ENCODE assay signal across 36 cellular contexts in the genomic region with DNA sequence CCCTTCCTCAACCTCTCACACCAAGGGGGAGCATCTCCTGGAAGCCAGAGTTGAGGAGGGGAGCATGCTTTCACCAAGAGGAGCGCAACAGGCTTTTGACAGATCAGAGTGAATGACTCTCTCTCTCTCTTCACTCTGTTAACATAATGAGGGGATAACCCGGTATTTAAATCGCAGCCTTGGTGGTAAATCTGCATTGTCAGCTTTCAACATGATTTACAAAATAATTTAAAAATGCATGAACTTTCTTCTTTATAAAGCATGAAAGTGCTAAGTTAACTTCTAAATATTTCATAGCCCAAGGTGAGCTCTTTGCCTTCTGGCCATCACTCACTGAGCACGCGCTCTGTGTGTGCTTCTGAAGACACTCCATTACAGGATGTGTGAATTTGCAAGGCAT.
"Had no signal": no experiment of that assay in that cellular context is flagged by ENCODE, and none has a peak within 500 bp of the region (broad histone marks: within the 10 kb centered on the region; RNA-seq: fewer than 3 reads in every experiment).

No MANE protein-coding gene starts in this region.

- ATAC-seq: activated CD8-positive, alpha-beta T cell treated with anti-CD3 and anti-CD28 coated beads for 36 hours; activated naive CD4-positive, alpha-beta T cell treated with anti-CD3 and anti-CD28 coated beads, Interleukin-2, amount 50 U/mL, for 72 hours; activated T-cell treated with anti-CD3 and anti-CD28 coated beads, Interleukin-2, amount 50 U/mL, for 4 hours; activated T-cell treated with anti-CD3 and anti-CD28 coated beads, Interleukin-2, amount 50 U/mL, for 72 hours; activated T-helper 17 cell treated with anti-CD3 and anti-CD28 coated beads, Interleukin-2, amount 50 U/mL, for 72 hours; body of pancreas had no signal

- H3K4me1 ChIP-seq: adrenal gland, body of pancreas, breast epithelium had no signal

- H3K4me3 Mint-ChIP-seq: activated B cell treated with CpG ODN at 0.5 μM for 24 hours; activated CD4-positive, alpha-beta memory T cell treated with anti-CD3 and anti-CD28 coated beads for 36 hours; activated CD4-positive, alpha-beta T cell treated with anti-CD3 and anti-CD28 coated beads, Interleukin-2, amount 10 ng/mL, durations not matched to agents 24 days and 14 days; activated CD8-positive, alpha-beta T cell treated with anti-CD3 and anti-CD28 coated beads for 36 hours; activated naive CD4-positive, alpha-beta T cell treated with anti-CD3 and anti-CD28 coated beads for 36 hours; activated naive CD8-positive, alpha-beta T cell treated with anti-CD3 and anti-CD28 coated beads for 36 hours; activated T-cell treated with anti-CD3 and anti-CD28 coated beads, Interleukin-2, amount 50 U/mL, for 4 hours; activated T-cell treated with anti-CD3 and anti-CD28 coated beads, Interleukin-2, amount 50 U/mL, for 72 hours; activated T-helper 1 cell treated with anti-CD3 and anti-CD28 coated beads, Interleukin-12 subunit alpha, Interleukin-12 subunit beta, Interleukin-2, Interleukin-4 antibody, amounts not matched to agents 30 ng/mL and 10 ng/mL and 1 ng/mL, durations not matched to agents 14 hours and 24 hours and 36 hours; activated T-helper 17 cell treated with anti-CD3 and anti-CD28 coated beads, Interleukin-2, amount 50 U/mL, for 72 hours; T-helper 1 cell treated with Interleukin-12 subunit alpha and Interleukin-12 subunit beta and Interleukin-4 antibody, amounts not matched to agents 30 μg/mL and 1 μg/mL, for 36 hours; T-helper 2 cell treated with Interferon-gamma antibody and Interleukin-4, amounts not matched to agents 5 μg/mL and 100 μg/mL, for 36 hours had no signal

- DNase-seq: activated B cell treated with CpG ODN at 0.5 μM for 24 hours; activated CD4-positive, alpha-beta memory T cell treated with anti-CD3 and anti-CD28 coated beads for 36 hours; activated CD4-positive, alpha-beta T cell treated with anti-CD3 and anti-CD28 coated beads for 4 hours; activated CD4-positive, alpha-beta T cell treated with anti-CD3 and anti-CD28 coated beads, Interleukin-2, amount 10 ng/mL, durations not matched to agents 24 days and 14 days; activated CD4-positive, alpha-beta T cell treated with anti-CD3 and anti-CD28 coated beads, Interleukin-2, amount 50 U/mL, for 1 hour; activated CD4-positive, alpha-beta T cell treated with anti-CD3 and anti-CD28 coated beads, Interleukin-2, amount 50 U/mL, for 4 hours; activated CD4-positive, CD25-positive, alpha-beta regulatory T cell treated with anti-CD3 and anti-CD28 coated beads, Interleukin-2, amount 50 U/mL, for 72 hours; activated CD8-positive, alpha-beta memory T cell treated with anti-CD3 and anti-CD28 coated beads, Interleukin-2, amount 50 U/mL, for 4 hours; activated CD8-positive, alpha-beta T cell treated with anti-CD3 and anti-CD28 coated beads for 36 hours; activated effector memory CD4-positive, alpha-beta T cell treated with anti-CD3 and anti-CD28 coated beads, Interleukin-2, amount 50 U/mL, for 16 hours; activated gamma-delta T cell treated with Interleukin-2 at 50 U/mL for 16 hours; activated naive CD4-positive, alpha-beta T cell; activated naive CD4-positive, alpha-beta T cell treated with anti-CD3 and anti-CD28 coated beads for 36 hours; activated naive CD4-positive, alpha-beta T cell treated with anti-CD3 and anti-CD28 coated beads, Interleukin-2, amount 50 U/mL, for 16 hours; activated naive CD8-positive, alpha-beta T cell treated with anti-CD3 and anti-CD28 coated beads for 36 hours; activated T-cell treated with anti-CD3 and anti-CD28 coated beads for 4 hours; activated T-cell treated with anti-CD3 and anti-CD28 coated beads, Interleukin-2, amount 50 U/mL, for 1 hour; activated T-cell treated with anti-CD3 and anti-CD28 coated beads, Interleukin-2, amount 50 U/mL, for 4 hours; activated T-cell treated with anti-CD3 and anti-CD28 coated beads, Interleukin-2, amount 50 U/mL, for 72 hours; adrenal gland; amniotic stem cell; aorta; body of pancreas; brain microvascular endothelial cell; central memory CD4-positive, alpha-beta T cell; T-helper 2 cell; T-helper 9 cell had no signal

- H3K27me3 Mint-ChIP-seq: activated CD4-positive, alpha-beta T cell treated with anti-CD3 and anti-CD28 coated beads, Interleukin-2, amount 10 ng/mL, durations not matched to agents 24 days and 14 days had no signal

- H3K27ac ChIP-seq: adrenal gland, body of pancreas, brain microvascular endothelial cell, breast epithelium, VCaP had no signal

- FAIRE-seq: astrocyte, TTC549 had no signal

- H3K9me3 Mint-ChIP-seq: activated B cell treated with CpG ODN at 0.5 μM for 24 hours; activated CD4-positive, alpha-beta memory T cell treated with anti-CD3 and anti-CD28 coated beads for 36 hours; activated CD4-positive, alpha-beta T cell treated with anti-CD3 and anti-CD28 coated beads, Interleukin-2, amount 10 ng/mL, durations not matched to agents 24 days and 14 days; activated CD8-positive, alpha-beta T cell treated with anti-CD3 and anti-CD28 coated beads for 36 hours; activated naive CD4-positive, alpha-beta T cell treated with anti-CD3 and anti-CD28 coated beads for 36 hours; activated naive CD4-positive, alpha-beta T cell treated with anti-CD3 and anti-CD28 coated beads, Interleukin-2, amount 50 U/mL, for 72 hours; activated T-cell treated with anti-CD3 and anti-CD28 coated beads, Interleukin-2, amount 50 U/mL, for 72 hours; activated T-helper 1 cell treated with anti-CD3 and anti-CD28 coated beads, Interleukin-12 subunit alpha, Interleukin-12 subunit beta, Interleukin-2, Interleukin-4 antibody, amounts not matched to agents 30 ng/mL and 10 ng/mL and 1 ng/mL, durations not matched to agents 14 hours and 24 hours and 36 hours; activated T-helper 17 cell treated with anti-CD3 and anti-CD28 coated beads, Interleukin-2, amount 50 U/mL, for 72 hours; T-helper 1 cell treated with Interleukin-12 subunit alpha and Interleukin-12 subunit beta and Interleukin-4 antibody, amounts not matched to agents 30 μg/mL and 1 μg/mL, for 36 hours; T-helper 2 cell treated with Interferon-gamma antibody and Interleukin-4, amounts not matched to agents 5 μg/mL and 100 μg/mL, for 36 hours had no signal

- H3K9me3 ChIP-seq: adrenal gland, body of pancreas, breast epithelium had no signal

- H3K36me3 Mint-ChIP-seq: activated CD4-positive, alpha-beta memory T cell treated with anti-CD3 and anti-CD28 coated beads for 36 hours; activated naive CD4-positive, alpha-beta T cell treated with anti-CD3 and anti-CD28 coated beads, Interleukin-2, amount 50 U/mL, for 72 hours; activated naive CD8-positive, alpha-beta T cell treated with anti-CD3 and anti-CD28 coated beads for 36 hours had no signal

- H3K27ac Mint-ChIP-seq: activated B cell treated with CpG ODN at 0.5 μM for 24 hours; activated CD4-positive, alpha-beta memory T cell treated with anti-CD3 and anti-CD28 coated beads for 36 hours; activated CD4-positive, alpha-beta T cell treated with anti-CD3 and anti-CD28 coated beads, Interleukin-2, amount 10 ng/mL, durations not matched to agents 24 days and 14 days; activated CD8-positive, alpha-beta T cell treated with anti-CD3 and anti-CD28 coated beads for 36 hours; activated naive CD4-positive, alpha-beta T cell treated with anti-CD3 and anti-CD28 coated beads for 36 hours; activated naive CD4-positive, alpha-beta T cell treated with anti-CD3 and anti-CD28 coated beads, Interleukin-2, amount 50 U/mL, for 72 hours; activated naive CD8-positive, alpha-beta T cell treated with anti-CD3 and anti-CD28 coated beads for 36 hours; activated T-cell treated with anti-CD3 and anti-CD28 coated beads, Interleukin-2, amount 50 U/mL, for 72 hours; activated T-helper 1 cell treated with anti-CD3 and anti-CD28 coated beads, Interleukin-12 subunit alpha, Interleukin-12 subunit beta, Interleukin-2, Interleukin-4 antibody, amounts not matched to agents 30 ng/mL and 10 ng/mL and 1 ng/mL, durations not matched to agents 14 hours and 24 hours and 36 hours; activated T-helper 17 cell treated with anti-CD3 and anti-CD28 coated beads, Interleukin-2, amount 50 U/mL, for 72 hours; T-helper 1 cell treated with Interleukin-12 subunit alpha and Interleukin-12 subunit beta and Interleukin-4 antibody, amounts not matched to agents 30 μg/mL and 1 μg/mL, for 36 hours; T-helper 2 cell treated with Interferon-gamma antibody and Interleukin-4, amounts not matched to agents 5 μg/mL and 100 μg/mL, for 36 hours had no signal

- H3K4me1 Mint-ChIP-seq: activated B cell treated with CpG ODN at 0.5 μM for 24 hours; activated CD4-positive, alpha-beta T cell treated with anti-CD3 and anti-CD28 coated beads, Interleukin-2, amount 10 ng/mL, durations not matched to agents 24 days and 14 days; activated naive CD8-positive, alpha-beta T cell treated with anti-CD3 and anti-CD28 coated beads for 36 hours; activated T-helper 17 cell treated with anti-CD3 and anti-CD28 coated beads, Interleukin-2, amount 50 U/mL, for 72 hours had no signal

- H3K27me3 ChIP-seq: adrenal gland, body of pancreas, brain microvascular endothelial cell had no signal

- H3K36me3 ChIP-seq: adrenal gland, brain microvascular endothelial cell, breast epithelium had no signal

- H3K4me3 ChIP-seq: adrenal gland, body of pancreas, breast epithelium had no signal
